Comparison of ENCODE assay signal across 13 cellular contexts in the genomic region with DNA sequence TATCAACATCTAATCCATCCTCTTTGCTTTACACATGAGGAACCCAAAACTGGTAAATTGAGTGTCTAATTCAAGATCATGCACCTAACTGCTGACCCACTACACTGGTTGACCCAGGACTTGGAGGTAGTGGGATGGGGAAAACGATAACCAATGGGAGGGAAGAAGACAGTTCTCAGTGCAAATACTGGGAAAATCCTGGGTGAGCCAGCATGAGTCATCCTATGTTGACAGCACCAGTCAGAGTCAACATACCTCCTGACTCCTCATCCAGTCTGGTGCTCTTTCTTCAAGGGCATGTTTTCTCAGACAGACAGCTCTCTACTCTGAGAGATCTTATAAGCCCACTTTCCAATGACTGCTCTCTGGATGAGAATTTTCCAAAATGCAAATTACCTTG.
DNase-seq lines count a peak whose midpoint lies in the region; ATAC-seq, FAIRE-seq and TF ChIP-seq lines count a peak whose summit lies in the region.
"Had no signal": no experiment of that assay in that cellular context is flagged by ENCODE, and none has a peak within 500 bp of the region (broad histone marks: within the 10 kb centered on the region; RNA-seq: fewer than 3 reads in every experiment).

No MANE protein-coding gene starts in this region.

- FAIRE-seq in bronchial epithelial cell (lab: Jason Lieb, UNC): no peak

- no peak overlapping the region for H3K4me2 ChIP-seq in mesendoderm (ENCODE audit: low read length)

- no peaks in the 10 kb centered on the region for H3K4me1 ChIP-seq in mesendoderm (ENCODE audit: control insufficient read depth, low read depth, low read length)
- H3K4me1 ChIP-seq: lower lobe of right lung, sigmoid colon had no signal

- no peaks in the 10 kb centered on the region for H3K79me2 ChIP-seq in mesendoderm (ENCODE audit: control insufficient read depth, insufficient read depth, low read length)

- no peak overlapping the region for H2BK5ac ChIP-seq in mesendoderm (ENCODE audit: low read length)

- no peak overlapping the region for H2BK15ac ChIP-seq in mesendoderm (replicated peaks; ENCODE audit: low read depth)

- no peak overlapping the region for H3K56ac ChIP-seq in mesendoderm (ENCODE audit: low read length)

- H3K9ac ChIP-seq in mesendoderm (ENCODE audit: low read length): no peak overlapping the region

- no peak overlapping the region for H3K4ac ChIP-seq in mesendoderm (ENCODE audit: low read depth, low read length)

- H3K27me3 ChIP-seq in bronchial epithelial cell (ENCODE audit: control insufficient read depth, insufficient read depth, low read length) (no peaks in the 10 kb centered on the region), mesendoderm (ENCODE audit: insufficient read depth, low read length, poor library complexity) (no peaks in the 10 kb centered on the region)
- H3K27me3 ChIP-seq: sigmoid colon had no signal

- TF ChIP-seq CTCF in LNCaP clone FGC (IDR thresholded peaks at IDR 0.05; ENCODE audit: control insufficient read depth, extremely low read depth, insufficient read depth) (no peak), bronchial epithelial cell (IDR thresholded peaks at IDR 0.05; ENCODE audit: insufficient read depth, low read length, severe bottlenecking) (no peak), GM13977 (IDR thresholded peaks at IDR 0.05; ENCODE audit: extremely low read depth, insufficient read depth, missing control alignments) (no peak)

- H4K8ac ChIP-seq in mesendoderm (ENCODE audit: low read depth, low read length): no peak overlapping the region

- in situ Hi-C loops in GM13977 (cut with MboI; ENCODE audit: low pct_unique_long_range_greater_than_20kb, low sequenced_read_pairs, unreplicated experiment): no loop called here

- H2BK120ac ChIP-seq in mesendoderm (ENCODE audit: low read depth, low read length): no peak overlapping the region

- DNase-seq in Daoy (ENCODE audit: low read depth): peak; percentile 76
- DNase-seq in LNCaP clone FGC (ENCODE audit: low read depth): peak; percentile 54
- peak; percentile 98 for DNase-seq in bronchial epithelial cell (ENCODE audit: low read depth)
- peak; percentile 28 for DNase-seq in mesendoderm
- DNase-seq in NOMO-1 treated with DMSO at 0.1 percent for 48 hours (lab: John Stamatoyannopoulos, UW; ENCODE audit: unreplicated experiment): no peak
- no peak for DNase-seq in GM13977 (ENCODE audit: low spot score)
- DNase-seq in NCI-H526 treated with DMSO at 0.1 percent for 48 hours (lab: John Stamatoyannopoulos, UW): no peak
- DNase-seq: GDM1; lower lobe of right lung; NCI-H1105; sigmoid colon; stimulated activated naive B cell treated with anti-CD40 and anti-IgM and Interleukin-4, amounts not matched to agents 10 μg/mL and 1 μg/mL and 100 μg/mL, for 72 hours had no signal

- no peak overlapping the region for H3K23ac ChIP-seq in mesendoderm (ENCODE audit: low read length)

- H3K79me1 ChIP-seq in mesendoderm (ENCODE audit: low read length): no peaks in the 10 kb centered on the region

- ATAC-seq in GM21619 (IDR thresholded peaks at IDR 0.05; ENCODE audit: unreplicated experiment): no peak
- ATAC-seq: stimulated activated naive B cell treated with anti-CD40 and anti-IgM and Interleukin-4, amounts not matched to agents 10 μg/mL and 1 μg/mL and 100 μg/mL, for 72 hours had no signal

- no CpG with 5 or more reads among the region's 1 CpG for WGBS in mesendoderm (ENCODE audit: extremely low coverage, insufficient coverage, low lambda C conversion rate)

- H3K27ac ChIP-seq in mesendoderm (ENCODE audit: low read depth, low read length): no peak overlapping the region
- H3K27ac ChIP-seq: lower lobe of right lung, sigmoid colon had no signal

- H3K4me3 ChIP-seq in LNCaP clone FGC (ENCODE audit: low read depth, low read length) (no peak overlapping the region), bronchial epithelial cell (ENCODE audit: low read depth, low read length) (no peak overlapping the region), mesendoderm (ENCODE audit: low read length) (no peak overlapping the region)
- H3K4me3 ChIP-seq: lower lobe of right lung, sigmoid colon had no signal

- no peaks in the 10 kb centered on the region for H3K36me3 ChIP-seq in bronchial epithelial cell (ENCODE audit: control insufficient read depth, insufficient read depth, low read length)
- H3K36me3 ChIP-seq in mesendoderm (ENCODE audit: control insufficient read depth, insufficient read depth, low read length): no peaks in the 10 kb centered on the region
- H3K36me3 ChIP-seq: lower lobe of right lung, sigmoid colon had no signal

- H3K18ac ChIP-seq in mesendoderm (ENCODE audit: low read length): no peak overlapping the region

- no peak overlapping the region for H2AK5ac ChIP-seq in mesendoderm (ENCODE audit: low read length)

- no peak overlapping the region for H4K5ac ChIP-seq in mesendoderm (ENCODE audit: low read length)

Comparison
In these comparisons a context has a peak if more than half of its experiments do, and no peak if none do; other contexts are left out.
1. DNase-seq: peak in Daoy (single experiment), LNCaP clone FGC (single experiment), bronchial epithelial cell (single experiment) and mesendoderm (single experiment); none in NOMO-1 treated with DMSO at 0.1 percent for 48 hours (single experiment), GM13977 (single experiment) and NCI-H526 treated with DMSO at 0.1 percent for 48 hours (single experiment).